In genomic region chr5:151896041-151896691, GRCh38 we compare ENCODE assay signal across 13 cellular contexts. TPM values are rescaled to one million over a fixed set of nuclear protein-coding genes. Genes with fewer than 3 reads are reported as not detected.
DNase-seq lines count a peak whose midpoint lies in the region; ATAC-seq and TF ChIP-seq lines count a peak whose summit lies in the region.
"Had no signal": no experiment of that assay in that cellular context is flagged by ENCODE, and none has a peak within 500 bp of the region (broad histone marks: within the 10 kb centered on the region; RNA-seq: fewer than 3 reads in every experiment).

No MANE protein-coding gene starts in this region.

- intact Hi-C loops in A673 (cut with micrococcal nuclease; ENCODE audit: unreplicated experiment): no loop called here

- peak overlapping the region; percentile 44 for H3K4me2 ChIP-seq in SK-N-SH

- H3K9me2 ChIP-seq in SK-N-SH: no peaks in the 10 kb centered on the region

- H3K4me3 Mint-ChIP-seq in HFFc6: peak overlapping the region; percentile 23
- H3K4me3 Mint-ChIP-seq: immature natural killer cell had no signal

- H3K27ac Mint-ChIP-seq in HFFc6: peak overlapping the region; percentile 32
- H3K27ac Mint-ChIP-seq: immature natural killer cell had no signal

- H3K36me3 ChIP-seq in A673 (ENCODE audit: insufficient read depth, low read length, poor library complexity, severe bottlenecking) (no peaks in the 10 kb centered on the region), SK-N-SH (replicated peaks in 1 of 2; ENCODE audit: control insufficient read depth in 1 of 2, insufficient read depth in 2 of 2, low read length in 1 of 2) (no peaks in the 10 kb centered on the region)

- peaks cover 27% of the 10 kb centered on the region for H3K4me1 ChIP-seq in A673 (ENCODE audit: insufficient read depth, low read length, poor library complexity, severe bottlenecking)
- H3K4me1 ChIP-seq in SK-N-SH (ENCODE audit: control insufficient read depth in 1 of 2, insufficient read depth in 2 of 2, low read depth in 1 of 2, low read length in 1 of 2): peaks cover 0 to 9% of the 10 kb centered on the region in 2 experiments; a peak in 1 of 4 replicates

- no peak for TF ChIP-seq RAD21 in SK-N-SH (IDR thresholded peaks at IDR 0.05; ENCODE audit: low read length)

- H3K27ac ChIP-seq in A673 (ENCODE audit: low read depth, low read length, poor library complexity, severe bottlenecking): peak overlapping the region; percentile 44
- peak overlapping the region in 1 of 2 experiments; percentile 31; a peak in 3 of 4 replicates for H3K27ac ChIP-seq in SK-N-SH (ENCODE audit: low read depth in 2 of 2, low read length in 1 of 2)
- H3K27ac ChIP-seq: C4-2B had no signal

- H3K9me3 ChIP-seq in A673 (ENCODE audit: low read depth, low read length, poor library complexity, severe bottlenecking) (no peaks in the 10 kb centered on the region), SK-N-SH (no peaks in the 10 kb centered on the region)

- H3K4me3 ChIP-seq in A673 (ENCODE audit: low read depth, low read length, poor library complexity, severe bottlenecking): no peak overlapping the region
- H3K4me3 ChIP-seq in SK-N-SH (ENCODE audit: low read depth in 2 of 2, low read length in 1 of 2): peak overlapping the region in 1 of 2 experiments; percentile 0; a peak in 1 of 4 replicates

- peaks cover 9% of the 10 kb centered on the region for H3K4me1 Mint-ChIP-seq in HFFc6 (ENCODE audit: low read depth)
- H3K4me1 Mint-ChIP-seq: immature natural killer cell had no signal

- H3K9me3 Mint-ChIP-seq in HFFc6: no peaks in the 10 kb centered on the region

- H3K79me2 ChIP-seq in SK-N-SH (ENCODE audit: insufficient read depth): no peaks in the 10 kb centered on the region

- no peak for ATAC-seq in GM18868 (IDR thresholded peaks at IDR 0.05; ENCODE audit: unreplicated experiment)

- CTCF ChIA-PET in A673 (lab: Charles Lee): interaction anchor here (0.5 kb wide), 1 partner anchor 126 kb away, joined by 4 read pairs; no protein-coding TSS in a partner anchor
- CTCF ChIA-PET in SK-N-SH (lab: Yijun Ruan, JAX): interaction anchor here (1.3 kb wide), 1 partner anchor 247 kb away, joined by 4 read pairs; no protein-coding TSS in a partner anchor

- peaks cover 5% of the 10 kb centered on the region for H3K27me3 Mint-ChIP-seq in HFFc6 (ENCODE audit: insufficient read depth)

- TF ChIP-seq CTCF in A673 (conservative IDR thresholded peaks at IDR 0.05; ENCODE audit: low read depth, low read length) (no peak), HFFc6 (IDR thresholded peaks at IDR 0.05) (no peak), SK-N-SH (IDR thresholded peaks at IDR 0.05) (no peak)

- no peak overlapping the region for H2AFZ ChIP-seq in SK-N-SH (ENCODE audit: low read depth)

- no peaks in the 10 kb centered on the region for H3K36me3 Mint-ChIP-seq in HFFc6 (ENCODE audit: low read depth)
- H3K36me3 Mint-ChIP-seq: immature natural killer cell had no signal

- peaks cover 11% of the 10 kb centered on the region for H3F3A ChIP-seq in SK-N-SH (replicated peaks; ENCODE audit: insufficient read depth)

- DNase-seq in A673 (ENCODE audit: low spot score): peak; percentile 92
- DNase-seq in HFFc6: peak; percentile 46
- DNase-seq in SK-N-SH: no peak
- peak; percentile 4 for DNase-seq in hepatic stellate cell (ENCODE audit: low spot score)
- DNase-seq in AML-193 (lab: John Stamatoyannopoulos, UW): no peak
- DNase-seq in germinal center (ENCODE audit: low spot score): no peak
- DNase-seq in NCI-H774 (lab: John Stamatoyannopoulos, UW): no peak
- DNase-seq: immature natural killer cell, retina, SHP77 treated with DMSO at 0.1 percent for 48 hours had no signal

- no peak; a peak in 1 of 4 replicates for TF ChIP-seq EP300 in SK-N-SH (IDR thresholded peaks at IDR 0.05; ENCODE audit: borderline replicate concordance in 1 of 2, low read depth in 1 of 2, low read length in 1 of 2)

- H4K20me1 ChIP-seq in SK-N-SH (ENCODE audit: insufficient read depth): no peaks in the 10 kb centered on the region

- H3K27me3 ChIP-seq in A673 (replicated peaks; ENCODE audit: insufficient read depth, low read depth, low read length, poor library complexity) (no peaks in the 10 kb centered on the region), SK-N-SH (ENCODE audit: insufficient read depth) (no peaks in the 10 kb centered on the region)

- 17% methylated on average over 3 of the region's 3 CpGs for WGBS in SK-N-SH (ENCODE audit: low lambda C conversion rate)

- H3K9ac ChIP-seq in SK-N-SH: no peak overlapping the region

- BruUV-seq in A673 (replicated peaks; lab: Mats Ljungman, UMichigan): no TSS peak

- POLR2A ChIA-PET in A673 (lab: Charles Lee; ENCODE audit: low non-redundant PET) (interaction anchor here (0.6 kb wide), 1 partner anchor 72 kb away, joined by 4 read pairs; no protein-coding TSS in a partner anchor), SK-N-SH (lab: Yijun Ruan, JAX) (no interaction called here)

TF ChIP-seq in SK-N-SH, 30 proteins besides CTCF, POLR2A, EP300 and RAD21 (continues in another document):
- TF ChIP-seq USF1 (IDR thresholded peaks at IDR 0.05; ENCODE audit: borderline replicate concordance, low read depth) (no peak), FOXM1 (IDR thresholded peaks at IDR 0.05; ENCODE audit: low read depth) (no peak), USF2 (IDR thresholded peaks at IDR 0.05; ENCODE audit: borderline replicate concordance, low read depth, low read length) (no peak), YY1 (IDR thresholded peaks at IDR 0.05; ENCODE audit: low read depth) (no peak), MXI1 (IDR thresholded peaks at IDR 0.05; ENCODE audit: low read depth, low read length) (no peak), JUND (IDR thresholded peaks at IDR 0.05) (peak; percentile 48), FOXJ3 (CRISPR knock-in tag; IDR thresholded peaks at IDR 0.05) (no peak), NFIC (IDR thresholded peaks at IDR 0.05; ENCODE audit: borderline replicate concordance) (peak; percentile 67), MEF2A (IDR thresholded peaks at IDR 0.05; ENCODE audit: borderline replicate concordance, low read depth) (no peak), CHD2 (IDR thresholded peaks at IDR 0.05; ENCODE audit: low read length, partially characterized antibody) (no peak), TCF12 (IDR thresholded peaks at IDR 0.05) (peak; percentile 18; the same call in 1 of the 2 replicates), ELF1 (IDR thresholded peaks at IDR 0.05) (no peak), GABPA (IDR thresholded peaks at IDR 0.05; ENCODE audit: low read depth) (no peak), ZBTB33 (IDR thresholded peaks at IDR 0.05; ENCODE audit: borderline replicate concordance, low read depth) (no peak), FOSL2 (IDR thresholded peaks at IDR 0.05; ENCODE audit: borderline replicate concordance, low read depth) (peak; percentile 6; the same call in 1 of the 2 replicates), RCOR1 (IDR thresholded peaks at IDR 0.05; ENCODE audit: low read length) (no peak), PBX3 (IDR thresholded peaks at IDR 0.05) (no peak), RXRA (IDR thresholded peaks at IDR 0.05; ENCODE audit: borderline replicate concordance, low read depth) (no peak)

RNA-seq across cellular contexts. Expression of gene GLRA1, which starts 28.5 kb away (rescaled TPM):
- not detected in 2 replicates for total RNA-seq in A673 (2021)
- total RNA-seq in HFFc6 (2021; fragmentation: NEBNext Ultra II Directional; extraction: Animal tissue kit (Norgen Biotek cat#: 25700)): not detected
- not detected in 2 replicates for polyA plus RNA-seq in SK-N-SH (2012; rRNA removed)
- polyA plus RNA-seq in SK-N-SH (2012; cell fraction: cytosol; rRNA removed): not detected in 2 replicates
- polyA plus RNA-seq in SK-N-SH (2012; cell fraction: nucleus; rRNA removed): not detected in 2 replicates
- total RNA-seq: activated CD8-positive, alpha-beta memory T cell treated with anti-CD3 and anti-CD28 coated beads for 36 hours had no signal
- polyA plus RNA-seq: immature natural killer cell had no signal

Comparison
In these comparisons a context has a peak if more than half of its experiments do, and no peak if none do; other contexts are left out.
1. DNase-seq: peak in A673 (single experiment), HFFc6 (single experiment) and hepatic stellate cell (single experiment); none in SK-N-SH (single experiment), AML-193 (0 of 2), germinal center (single experiment) and NCI-H774 (single experiment).